In the genomic region with DNA sequence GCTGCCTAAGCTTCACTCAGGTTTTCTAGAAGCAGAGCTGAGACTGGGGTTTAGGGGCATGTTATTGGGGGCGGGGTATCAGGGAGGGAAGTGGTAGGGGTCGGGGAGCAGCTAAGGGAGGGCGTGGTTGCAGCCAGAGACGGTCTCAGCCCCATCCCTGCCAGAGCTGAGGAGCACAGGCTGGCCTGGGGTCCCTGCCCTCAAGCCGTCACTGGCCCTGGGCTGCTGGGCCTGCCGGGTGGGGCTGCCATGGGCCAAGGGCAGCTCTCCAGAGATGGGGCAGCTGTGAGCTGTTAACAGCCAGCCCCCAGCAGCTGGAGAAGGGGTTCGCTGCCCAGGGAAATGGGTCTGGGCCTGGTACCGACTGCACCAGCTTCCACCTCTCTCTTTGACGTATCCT, we compare ENCODE assay signal across 25 cellular contexts.
"Had no signal": no experiment of that assay in that cellular context is flagged by ENCODE, and none has a peak within 500 bp of the region (broad histone marks: within the 10 kb centered on the region; RNA-seq: fewer than 3 reads in every experiment).

No MANE protein-coding gene starts in this region.

- H3K36me3 ChIP-seq: Peyer's patch had no signal

- H3K27ac ChIP-seq: Peyer's patch had no signal

- ATAC-seq: activated CD8-positive, alpha-beta memory T cell treated with anti-CD3 and anti-CD28 coated beads, Interleukin-2, amount 10 ng/mL, durations not matched to agents 7 days and 5 days; activated naive CD4-positive, alpha-beta T cell treated with anti-CD3 and anti-CD28 coated beads, Interleukin-2, amount 50 U/mL, for 72 hours; activated naive CD8-positive, alpha-beta T cell treated with anti-CD3 and anti-CD28 coated beads, Interleukin-2, amount 50 U/mL, for 24 hours; T-helper 17 cell; WTC11 had no signal

- H3K4me3 ChIP-seq: Peyer's patch had no signal

- H3K9me3 ChIP-seq: Peyer's patch had no signal

- H3K27me3 ChIP-seq: Peyer's patch had no signal

- DNase-seq: activated CD4-positive, alpha-beta T cell treated with anti-CD3 and anti-CD28 coated beads, Interleukin-2, amount 10 ng/mL, durations not matched to agents 24 days and 14 days; activated CD4-positive, alpha-beta T cell treated with anti-CD3 and anti-CD28 coated beads, Interleukin-2, amount 50 U/mL, for 48 hours; activated CD4-positive, CD25-positive, alpha-beta regulatory T cell treated with anti-CD3 and anti-CD28 coated beads, Interleukin-2, amount 50 U/mL, for 72 hours; activated CD8-positive, alpha-beta memory T cell treated with anti-CD3 and anti-CD28 coated beads, Interleukin-2, amount 10 ng/mL, durations not matched to agents 7 days and 5 days; activated effector memory CD4-positive, alpha-beta T cell treated with anti-CD3 and anti-CD28 coated beads, Interleukin-2, amount 50 U/mL, for 16 hours; activated naive CD4-positive, alpha-beta T cell treated with Interleukin-2 at 50 U/mL for 16 hours; activated naive CD8-positive, alpha-beta T cell treated with anti-CD3 and anti-CD28 coated beads, Interleukin-2, amount 50 U/mL, for 24 hours; activated T-cell treated with anti-CD3 and anti-CD28 coated beads, Interleukin-2, amount 50 U/mL, for 24 hours; amniotic stem cell; Kasumi-1; KBM-7; NCI-H146; NCI-H187 treated with DMSO at 0.1 percent for 48 hours; NCI-H2107; NCI-H2171 treated with DMSO at 0.1 percent for 48 hours; NCI-H510A treated with DMSO at 0.1 percent for 48 hours; NCI-H69; NK-92 treated with Interleukin-12 subunit alpha and Interleukin-12 subunit beta, amount 100 ng/mL, for 24 hours; OCI-M1; SIG-M5; T-helper 17 cell; T-helper 9 cell had no signal

- H3K4me1 ChIP-seq: Peyer's patch had no signal
